8 cellular contexts compared by ENCODE assay signal in genomic region chr5:176647870-176648466, GRCh38. TPM values are rescaled to one million over a fixed set of nuclear protein-coding genes. Genes with fewer than 3 reads are reported as not detected.
DNase-seq lines count a peak whose midpoint lies in the region; ATAC-seq and TF ChIP-seq lines count a peak whose summit lies in the region.

No MANE protein-coding gene starts in this region.

- H3K9me3 ChIP-seq in cardiac muscle cell (ENCODE audit: low read depth) (no peaks in the 10 kb centered on the region), parathyroid adenoma (ENCODE audit: control insufficient read depth, low read length) (no peaks in the 10 kb centered on the region)

- peak overlapping the region; percentile 74 for H3K27ac Mint-ChIP-seq in HFFc6
- peak overlapping the region; percentile 82 for H3K27ac Mint-ChIP-seq in activated CD8-positive, alpha-beta T cell treated with anti-CD3 and anti-CD28 coated beads, Interleukin-2, amount 10 ng/mL, durations not matched to agents 7 days and 5 days

- POLR2A ChIA-PET in BJ (lab: Charles Lee): no interaction called here
- POLR2A ChIA-PET in activated CD8-positive, alpha-beta T cell treated with anti-CD3 and anti-CD28 coated beads, Interleukin-2, amount 10 ng/mL, durations not matched to agents 7 days and 5 days (lab: Charles Lee): interaction anchor here (0.9 to 2.4 kb wide), 3 partner anchors 9 to 13 kb away, joined by 3 to 7 read pairs (median 4); no protein-coding TSS in a partner anchor

- CTCF ChIA-PET in BJ (lab: Yijun Ruan, JAX): interaction anchor here (0.8 to 7.4 kb wide), 3 partner anchors 9 to 74 kb away, joined by 3 to 68 read pairs (median 3); no protein-coding TSS in a partner anchor
- CTCF ChIA-PET in activated CD8-positive, alpha-beta T cell treated with anti-CD3 and anti-CD28 coated beads, Interleukin-2, amount 10 ng/mL, durations not matched to agents 7 days and 5 days (lab: Charles Lee): interaction anchor here (1.1 to 7.3 kb wide), 3 partner anchors 11 to 918 kb away, joined by 3 to 96 read pairs (median 3); no protein-coding TSS in a partner anchor

- peak overlapping the region; percentile 88 for H2AFZ ChIP-seq in parathyroid adenoma

- H3K27ac ChIP-seq in cardiac muscle cell: no peak overlapping the region
- peak overlapping the region; percentile 42 for H3K27ac ChIP-seq in parathyroid adenoma

- peak overlapping the region; percentile 91 for H3K4me3 Mint-ChIP-seq in HFFc6
- H3K4me3 Mint-ChIP-seq in activated CD8-positive, alpha-beta T cell treated with anti-CD3 and anti-CD28 coated beads, Interleukin-2, amount 10 ng/mL, durations not matched to agents 7 days and 5 days: peak overlapping the region; percentile 87

- DNase-seq in BJ (ENCODE audit: low read depth) (no peak), HFFc6 (no peak), cardiac muscle cell (ENCODE audit: low read depth in 1 of 2, low spot score in 1 of 2) (peak; percentile 36 to 54), NCI-H1436 (lab: John Stamatoyannopoulos, UW) (no peak)
- DNase-seq in activated CD8-positive, alpha-beta T cell treated with anti-CD3 and anti-CD28 coated beads, Interleukin-2, amount 10 ng/mL, durations not matched to agents 7 days and 5 days: no peak
- DNase-seq in activated CD8-positive, alpha-beta memory T cell treated with anti-CD3 and anti-CD28 coated beads, Interleukin-2, amount 50 U/mL, for 48 hours: no peak

- no peaks in the 10 kb centered on the region; the same call in 1 of the 2 replicates for H3K27me3 Mint-ChIP-seq in HFFc6 (ENCODE audit: insufficient read depth)
- H3K27me3 Mint-ChIP-seq in activated CD8-positive, alpha-beta T cell treated with anti-CD3 and anti-CD28 coated beads, Interleukin-2, amount 10 ng/mL, durations not matched to agents 7 days and 5 days (ENCODE audit: low read depth): no peaks in the 10 kb centered on the region

- H3K4me3 ChIP-seq in BJ (ENCODE audit: low read depth, low read length) (peak overlapping the region; percentile 68), cardiac muscle cell (peak overlapping the region; percentile 57), parathyroid adenoma (ENCODE audit: low read depth, low read length) (peak overlapping the region; percentile 75)

- no peak for TF ChIP-seq CTCF in BJ (IDR thresholded peaks at IDR 0.05; ENCODE audit: insufficient read depth, low read depth, low read length)
- TF ChIP-seq CTCF in HFFc6 (IDR thresholded peaks at IDR 0.05): no peak
- no peak for TF ChIP-seq CTCF in cardiac muscle cell (IDR thresholded peaks at IDR 0.05; ENCODE audit: low read depth, low read length)
- TF ChIP-seq CTCF in parathyroid adenoma (IDR thresholded peaks at IDR 0.05): no peak

- 0 out of 2 replicates have a peak, but pooled peaks cover 1% of the 10 kb centered on the region for H3K36me3 ChIP-seq in BJ (ENCODE audit: control insufficient read depth, insufficient read depth, low read length)
- peaks cover 1% of the 10 kb centered on the region for H3K36me3 ChIP-seq in cardiac muscle cell
- no peaks in the 10 kb centered on the region for H3K36me3 ChIP-seq in parathyroid adenoma (ENCODE audit: control insufficient read depth, insufficient read depth, low read length)

- no peaks in the 10 kb centered on the region for H3K9me3 Mint-ChIP-seq in HFFc6
- no peaks in the 10 kb centered on the region for H3K9me3 Mint-ChIP-seq in activated CD8-positive, alpha-beta T cell treated with anti-CD3 and anti-CD28 coated beads, Interleukin-2, amount 10 ng/mL, durations not matched to agents 7 days and 5 days (ENCODE audit: insufficient read depth)

- H3K27me3 ChIP-seq in BJ (ENCODE audit: control insufficient read depth, insufficient read depth, low read length): no peaks in the 10 kb centered on the region
- H3K27me3 ChIP-seq in cardiac muscle cell: no peaks in the 10 kb centered on the region
- no peaks in the 10 kb centered on the region for H3K27me3 ChIP-seq in parathyroid adenoma (ENCODE audit: control insufficient read depth, insufficient read depth, low read length)

- ATAC-seq in activated CD8-positive, alpha-beta T cell treated with anti-CD3 and anti-CD28 coated beads, Interleukin-2, amount 10 ng/mL, durations not matched to agents 7 days and 5 days: no peak
- no peak for ATAC-seq in GM21619 (IDR thresholded peaks at IDR 0.05; ENCODE audit: unreplicated experiment)

- H3K36me3 Mint-ChIP-seq in HFFc6 (ENCODE audit: low read depth): no peaks in the 10 kb centered on the region
- H3K36me3 Mint-ChIP-seq in activated CD8-positive, alpha-beta T cell treated with anti-CD3 and anti-CD28 coated beads, Interleukin-2, amount 10 ng/mL, durations not matched to agents 7 days and 5 days (ENCODE audit: low read depth): peaks cover 13% of the 10 kb centered on the region

- H3K9ac ChIP-seq in parathyroid adenoma: peak overlapping the region; percentile 85

- peaks cover 5% of the 10 kb centered on the region for H3K79me2 ChIP-seq in parathyroid adenoma

- peaks cover 24% of the 10 kb centered on the region for H3K4me1 Mint-ChIP-seq in HFFc6 (ENCODE audit: low read depth)
- peaks cover 68% of the 10 kb centered on the region for H3K4me1 Mint-ChIP-seq in activated CD8-positive, alpha-beta T cell treated with anti-CD3 and anti-CD28 coated beads, Interleukin-2, amount 10 ng/mL, durations not matched to agents 7 days and 5 days (ENCODE audit: low read depth)

- H3K4me1 ChIP-seq in cardiac muscle cell (ENCODE audit: low read depth) (no peaks in the 10 kb centered on the region), parathyroid adenoma (peaks cover 16% of the 10 kb centered on the region)

- peak overlapping the region; percentile 84 for H3K4me2 ChIP-seq in parathyroid adenoma (ENCODE audit: low read length)

RNA-seq across cellular contexts. Expression of gene TSPAN17, which starts 0.7 kb away (rescaled TPM):
- polyA plus RNA-seq in BJ (2011; rRNA removed): 50.4 and 65.8 TPM in 2 replicates
- 39.4 and 58.2 TPM in 2 replicates for polyA minus RNA-seq in BJ (2011; rRNA and poly(A)+ RNA removed)
- total RNA-seq in HFFc6 (2021; fragmentation: NEBNext Ultra II Directional; extraction: Animal tissue kit (Norgen Biotek cat#: 25700)): 10 to 100 TPM; 51.4 to 64.9 (median 57.6) TPM
- total RNA-seq in activated CD8-positive, alpha-beta T cell treated with anti-CD3 and anti-CD28 coated beads, Interleukin-2, amount 10 ng/mL, durations not matched to agents 7 days and 5 days: 10 to 100 TPM; 41.6 to 47.4 TPM
- 30.2 and 42.6 TPM in 2 replicates for total RNA-seq in cardiac muscle cell
- polyA plus RNA-seq in cardiac muscle cell: 32.0 and 32.3 TPM in 2 replicates

RNA-seq across cellular contexts. Expression of gene EIF4E1B, which starts 17.5 kb away (rescaled TPM):
- polyA plus RNA-seq in BJ (2011; rRNA removed) (not detected in 2 replicates), cardiac muscle cell (not detected in 2 replicates)
- polyA minus RNA-seq in BJ (2011; rRNA and poly(A)+ RNA removed): not detected in 2 replicates
- not detected for total RNA-seq in HFFc6 (2021; fragmentation: NEBNext Ultra II Directional; extraction: Animal tissue kit (Norgen Biotek cat#: 25700))
- total RNA-seq in activated CD8-positive, alpha-beta T cell treated with anti-CD3 and anti-CD28 coated beads, Interleukin-2, amount 10 ng/mL, durations not matched to agents 7 days and 5 days: not detected
- not detected in 2 replicates for total RNA-seq in cardiac muscle cell

RNA-seq across cellular contexts. Expression of gene SNCB, which starts 17.6 kb away (rescaled TPM):
- not detected in 2 replicates for polyA plus RNA-seq in BJ (2011; rRNA removed)
- not detected in 2 replicates for polyA minus RNA-seq in BJ (2011; rRNA and poly(A)+ RNA removed)
- not detected for total RNA-seq in HFFc6 (2021; fragmentation: NEBNext Ultra II Directional; extraction: Animal tissue kit (Norgen Biotek cat#: 25700))
- not detected for total RNA-seq in activated CD8-positive, alpha-beta T cell treated with anti-CD3 and anti-CD28 coated beads, Interleukin-2, amount 10 ng/mL, durations not matched to agents 7 days and 5 days
- 1.6 and 2.4 TPM in 2 replicates for total RNA-seq in cardiac muscle cell
- 0.79 and 3.0 TPM in 2 replicates for polyA plus RNA-seq in cardiac muscle cell

RNA-seq across cellular contexts. Expression of gene GPRIN1, which starts 38.0 kb away (rescaled TPM):
- 1.9 and 2.4 TPM in 2 replicates for polyA plus RNA-seq in BJ (2011; rRNA removed)
- 1.6 and 2.0 TPM in 2 replicates for polyA minus RNA-seq in BJ (2011; rRNA and poly(A)+ RNA removed)
- total RNA-seq in HFFc6 (2021; fragmentation: NEBNext Ultra II Directional; extraction: Animal tissue kit (Norgen Biotek cat#: 25700)): 1 to 10 TPM; 2.3 to 5.4 (median 2.6) TPM
- 1 to 10 TPM; 1.9 to 2.5 TPM for total RNA-seq in activated CD8-positive, alpha-beta T cell treated with anti-CD3 and anti-CD28 coated beads, Interleukin-2, amount 10 ng/mL, durations not matched to agents 7 days and 5 days
- total RNA-seq in cardiac muscle cell: 0.27 and 0.63 TPM in 2 replicates
- polyA plus RNA-seq in cardiac muscle cell: 0.79 TPM in 2 replicates

Comparison
In these comparisons a context has a peak if more than half of its experiments do, and no peak if none do; other contexts are left out.
1. DNase-seq: peak in cardiac muscle cell (2 of 2); none in BJ (single experiment), HFFc6 (single experiment), activated CD8-positive, alpha-beta T cell treated with anti-CD3 and anti-CD28 coated beads, Interleukin-2, amount 10 ng/mL, durations not matched to agents 7 days and 5 days (single experiment), NCI-H1436 (single experiment) and activated CD8-positive, alpha-beta memory T cell treated with anti-CD3 and anti-CD28 coated beads, Interleukin-2, amount 50 U/mL, for 48 hours (single experiment).
2. Peak in every context shown above with its lines, with median percentiles within 50 percentile points of each other: H3K4me3 ChIP-seq.